9 cellular contexts compared by ENCODE assay signal in genomic region chr9:135992486-135993408, GRCh38. TPM values are rescaled to one million over a fixed set of nuclear protein-coding genes. Genes with fewer than 3 reads are reported as not detected.
DNase-seq lines count a peak whose midpoint lies in the region; ATAC-seq and TF ChIP-seq lines count a peak whose summit lies in the region.
"Had no signal": no experiment of that assay in that cellular context is flagged by ENCODE, and none has a peak within 500 bp of the region (broad histone marks: within the 10 kb centered on the region; RNA-seq: fewer than 3 reads in every experiment).

No MANE protein-coding gene starts in this region.

- H3K4me3 Mint-ChIP-seq in activated CD4-positive, alpha-beta T cell treated with anti-CD3 and anti-CD28 coated beads for 36 hours: no peak overlapping the region

- peak; percentile 68 for DNase-seq in activated CD4-positive, alpha-beta T cell treated with anti-CD3 and anti-CD28 coated beads for 36 hours
- DNase-seq in activated CD4-positive, alpha-beta T cell treated with anti-CD3 and anti-CD28 coated beads, Interleukin-2, amount 50 U/mL, for 4 hours: no peak
- peak; percentile 30 for DNase-seq in NCI-H526 treated with DMSO at 0.1 percent for 48 hours (lab: John Stamatoyannopoulos, UW)
- DNase-seq in activated T-cell treated with anti-CD3 and anti-CD28 coated beads, Interleukin-2, amount 50 U/mL, for 1 hour: peak; percentile 47
- DNase-seq in esophagus squamous epithelium (lab: John Stamatoyannopoulos, UW): no peak
- peak; percentile 79 to 81 for DNase-seq in tibial artery
- DNase-seq: DND-41 had no signal

- no peaks in the 10 kb centered on the region for H3K9me3 ChIP-seq in esophagus squamous epithelium
- no peaks in the 10 kb centered on the region for H3K9me3 ChIP-seq in muscle layer of duodenum (ENCODE audit: control insufficient read depth in 1 of 2, low read length in 2 of 2)
- H3K9me3 ChIP-seq in tibial artery: no peaks in the 10 kb centered on the region

- peak in 1 of 4 donors; percentile 35 for TF ChIP-seq POLR2A in esophagus squamous epithelium (IDR thresholded peaks at IDR 0.05)

- intact Hi-C loops in activated CD4-positive, alpha-beta T cell treated with anti-CD3 and anti-CD28 coated beads for 36 hours (cut with DNase I, micrococcal nuclease): loop anchor here in 1 of 2 experiments (5.0 kb wide), 2 partner anchors 115 to 1965 kb away; partner anchors contain the start of gene BRD3OS
- intact Hi-C loops in esophagus squamous epithelium (cut with DNase I) (no loop called here), tibial artery (cut with DNase I; ENCODE audit: low total_unique reads) (no loop called here)

- H3K27me3 ChIP-seq in esophagus squamous epithelium: peaks cover 0 to 48% (median 2%) of the 10 kb centered on the region in 4 donors
- no peaks in the 10 kb centered on the region for H3K27me3 ChIP-seq in muscle layer of duodenum (ENCODE audit: low read depth, low read length)
- H3K27me3 ChIP-seq in tibial artery: peaks cover 0 to 23% of the 10 kb centered on the region in 2 donors

- H3K27me3 Mint-ChIP-seq in activated CD4-positive, alpha-beta T cell treated with anti-CD3 and anti-CD28 coated beads for 36 hours: no peaks in the 10 kb centered on the region

- peaks cover 29 to 54% (median 30%) of the 10 kb centered on the region in 3 donors for H3K4me1 ChIP-seq in esophagus squamous epithelium
- H3K4me1 ChIP-seq in muscle layer of duodenum (ENCODE audit: control insufficient read depth in 1 of 2, insufficient read depth in 2 of 2, low read length in 2 of 2): peaks cover 3 to 20% of the 10 kb centered on the region in 2 donors
- peaks cover 0 to 28% (median 22%) of the 10 kb centered on the region in 4 donors for H3K4me1 ChIP-seq in tibial artery

- CTCF ChIA-PET in activated CD4-positive, alpha-beta T cell treated with anti-CD3 and anti-CD28 coated beads for 36 hours (lab: Charles Lee): interaction anchor here (0.5 kb wide), 1 partner anchor 119 kb away, joined by 3 read pairs; no protein-coding TSS in a partner anchor

- no peak overlapping the region for H3K27ac Mint-ChIP-seq in activated CD4-positive, alpha-beta T cell treated with anti-CD3 and anti-CD28 coated beads for 36 hours

- POLR2A ChIA-PET in activated CD4-positive, alpha-beta T cell treated with anti-CD3 and anti-CD28 coated beads for 36 hours (lab: Charles Lee): no interaction called here

- H3K36me3 Mint-ChIP-seq in activated CD4-positive, alpha-beta T cell treated with anti-CD3 and anti-CD28 coated beads for 36 hours (ENCODE audit: low read depth): no peaks in the 10 kb centered on the region

- WGBS in esophagus squamous epithelium, 2 donors: 0 to 9% methylated on average over 4 to 5 of the region's 32 CpGs

- peak overlapping the region; percentile 72 to 95 (median 84) for H3K27ac ChIP-seq in esophagus squamous epithelium
- H3K27ac ChIP-seq in muscle layer of duodenum (ENCODE audit: low read length): peak overlapping the region; percentile 82
- H3K27ac ChIP-seq in tibial artery: peak overlapping the region; percentile 6 to 39

- no peak for TF ChIP-seq CTCF in esophagus squamous epithelium (IDR thresholded peaks at IDR 0.05)
- TF ChIP-seq CTCF in tibial artery (IDR thresholded peaks at IDR 0.05): no peak

- ATAC-seq in activated CD4-positive, alpha-beta T cell treated with anti-CD3 and anti-CD28 coated beads for 36 hours: peak; percentile 71
- no peak for ATAC-seq in HG03039 (IDR thresholded peaks at IDR 0.05; ENCODE audit: unreplicated experiment)

- no peaks in the 10 kb centered on the region for H3K36me3 ChIP-seq in esophagus squamous epithelium
- H3K36me3 ChIP-seq in muscle layer of duodenum (ENCODE audit: control insufficient read depth in 1 of 2, insufficient read depth in 2 of 2, low read length in 2 of 2): no peaks in the 10 kb centered on the region
- H3K36me3 ChIP-seq in tibial artery: no peaks in the 10 kb centered on the region

- H3K4me1 Mint-ChIP-seq in activated CD4-positive, alpha-beta T cell treated with anti-CD3 and anti-CD28 coated beads for 36 hours: peaks cover 17% of the 10 kb centered on the region

- H3K4me3 ChIP-seq in esophagus squamous epithelium (peak overlapping the region in 3 of 4 donors; percentile 12 to 49 (median 28)), muscle layer of duodenum (ENCODE audit: low read depth in 1 of 2, low read length in 2 of 2) (peak overlapping the region; percentile 11 to 49), tibial artery (peak overlapping the region; percentile 1 to 34)

- H3K9me3 Mint-ChIP-seq in activated CD4-positive, alpha-beta T cell treated with anti-CD3 and anti-CD28 coated beads for 36 hours (ENCODE audit: low read depth): no peaks in the 10 kb centered on the region

RNA-seq across cellular contexts. Expression of gene UBAC1, which starts 31.6 kb away (rescaled TPM):
- 10 to 100 TPM; 41.7 to 42.8 TPM for total RNA-seq in activated CD4-positive, alpha-beta T cell treated with anti-CD3 and anti-CD28 coated beads for 36 hours
- total RNA-seq in esophagus squamous epithelium: 10 to 100 TPM; 47.6 to 63.2 (median 54.3) TPM

Comparison
In these comparisons a context has a peak if more than half of its experiments do, and no peak if none do; other contexts are left out.
1. DNase-seq: peak in activated CD4-positive, alpha-beta T cell treated with anti-CD3 and anti-CD28 coated beads for 36 hours (single experiment), NCI-H526 treated with DMSO at 0.1 percent for 48 hours (single experiment), activated T-cell treated with anti-CD3 and anti-CD28 coated beads, Interleukin-2, amount 50 U/mL, for 1 hour (single experiment) and tibial artery (2 of 2); none in activated CD4-positive, alpha-beta T cell treated with anti-CD3 and anti-CD28 coated beads, Interleukin-2, amount 50 U/mL, for 4 hours (0 of 2) and esophagus squamous epithelium (single experiment).
2. H3K27ac ChIP-seq: peak in every context shown above with its lines; median percentile 84 in esophagus squamous epithelium; 82 in muscle layer of duodenum; 22 in tibial artery.
3. Peak in every context shown above with its lines, with median percentiles within 50 percentile points of each other: H3K4me3 ChIP-seq.